ENCODE assay signal across 8 cellular contexts in genomic region chr9:89153618-89154017, GRCh38. TPM values are rescaled to one million over a fixed set of nuclear protein-coding genes. Genes with fewer than 3 reads are reported as not detected.
DNase-seq lines count a peak whose midpoint lies in the region; ATAC-seq lines count a peak whose summit lies in the region.

No MANE protein-coding gene starts in this region.

- DNase-seq in AG08396 (ENCODE audit: low spot score), result peak; percentile 58
- DNase-seq in HT1080 (ENCODE audit: low read depth), result peak; percentile 95
- DNase-seq in amniotic stem cell (lab: John Stamatoyannopoulos, UW), result peak; percentile 47
- peak; percentile 35 for DNase-seq in myocyte (ENCODE audit: low read depth)
- no peak for DNase-seq in NCI-H2081 treated with DMSO at 0.1 percent for 48 hours (lab: John Stamatoyannopoulos, UW)
- DNase-seq in occipital lobe (lab: John Stamatoyannopoulos, UW), result no peak
- no peak for DNase-seq in SKM-1 treated with dmso at 0.1 percent for 144 hours (lab: John Stamatoyannopoulos, UW; ENCODE audit: unreplicated experiment)

- ATAC-seq in GM18511 (IDR thresholded peaks at IDR 0.05; ENCODE audit: unreplicated experiment), result no peak

RNA-seq across cellular contexts. Expression of gene SHC3, which starts 25.0 kb away (rescaled TPM):
- 0.03 TPM in 2 replicates for total RNA-seq in HT1080 (2014; rRNA removed; shearing (Covaris generic))
- not detected in 2 replicates for polyA plus RNA-seq in HT1080 (2015; cell fraction: cytosol; rRNA removed)
- polyA plus RNA-seq in HT1080 (2015; cell fraction: nucleus; rRNA removed), result not detected in 2 replicates
- total RNA-seq in myocyte (0.05 and 0.16 TPM in 2 replicates), occipital lobe (51.5 TPM)
- 0.15 TPM for polyA plus RNA-seq in myocyte (2012)

Comparison
In these comparisons a context has a peak if more than half of its experiments do, and no peak if none do; other contexts are left out.
1. DNase-seq: peak in AG08396 (single experiment), HT1080 (single experiment), amniotic stem cell (single experiment) and myocyte (single experiment); none in NCI-H2081 treated with DMSO at 0.1 percent for 48 hours (single experiment), occipital lobe (single experiment) and SKM-1 treated with dmso at 0.1 percent for 144 hours (single experiment).
2. RNA of gene SHC3, which starts 25.0 kb away (total RNA-seq): 51.5 TPM in occipital lobe (single experiment); 0.05 to 0.16 TPM in myocyte and 0.03 TPM in HT1080; every median in the first group is over 10 times any median in the second.